In genomic region chr1:27741124-27741523, GRCh38 we compare ENCODE assay signal across 35 cellular contexts.
"Had no signal": no experiment of that assay in that cellular context is flagged by ENCODE, and none has a peak within 500 bp of the region (broad histone marks: within the 10 kb centered on the region; RNA-seq: fewer than 3 reads in every experiment).

No MANE protein-coding gene starts in this region.

- H3K27ac ChIP-seq: adrenal gland, ascending aorta, body of pancreas, brain microvascular endothelial cell, breast epithelium, cardiac muscle cell had no signal

- H3K27me3 ChIP-seq: adrenal gland, ascending aorta, body of pancreas, brain microvascular endothelial cell, breast epithelium, cardiac muscle cell had no signal

- ATAC-seq: activated naive CD4-positive, alpha-beta T cell treated with anti-CD3 and anti-CD28 coated beads, Interleukin-2, amount 50 U/mL, for 72 hours; activated naive CD8-positive, alpha-beta T cell treated with anti-CD3 and anti-CD28 coated beads, Interleukin-2, amount 50 U/mL, for 24 hours; activated T-cell treated with anti-CD3 and anti-CD28 coated beads, Interleukin-2, amount 50 U/mL, for 4 hours; activated T-cell treated with anti-CD3 and anti-CD28 coated beads, Interleukin-2, amount 50 U/mL, for 72 hours; activated T-helper 17 cell treated with anti-CD3 and anti-CD28 coated beads, Interleukin-2, amount 50 U/mL, for 72 hours; body of pancreas had no signal

- DNase-seq: activated effector memory CD4-positive, alpha-beta T cell treated with anti-CD3 and anti-CD28 coated beads, Interleukin-2, amount 50 U/mL, for 16 hours; activated effector memory CD4-positive, alpha-beta T cell treated with Interleukin-2 at 50 U/mL for 16 hours; activated gamma-delta T cell; activated gamma-delta T cell treated with Interleukin-2 at 50 U/mL for 16 hours; activated naive CD4-positive, alpha-beta T cell; activated naive CD4-positive, alpha-beta T cell treated with anti-CD3 and anti-CD28 coated beads for 36 hours; activated naive CD4-positive, alpha-beta T cell treated with anti-CD3 and anti-CD28 coated beads, Interleukin-2, amount 10 ng/mL, durations not matched to agents 7 days and 5 days; activated naive CD4-positive, alpha-beta T cell treated with anti-CD3 and anti-CD28 coated beads, Interleukin-2, amount 50 U/mL, for 16 hours; activated naive CD4-positive, alpha-beta T cell treated with Interleukin-2 at 50 U/mL for 16 hours; activated naive CD8-positive, alpha-beta T cell treated with anti-CD3 and anti-CD28 coated beads for 36 hours; activated naive CD8-positive, alpha-beta T cell treated with anti-CD3 and anti-CD28 coated beads, Interleukin-2, amount 10 ng/mL, durations not matched to agents 7 days and 5 days; activated naive CD8-positive, alpha-beta T cell treated with anti-CD3 and anti-CD28 coated beads, Interleukin-2, amount 50 U/mL, for 24 hours; activated T-cell treated with anti-CD3 and anti-CD28 coated beads for 4 hours; activated T-cell treated with anti-CD3 and anti-CD28 coated beads, Interleukin-2, amount 50 U/mL, for 1 hour; activated T-cell treated with anti-CD3 and anti-CD28 coated beads, Interleukin-2, amount 50 U/mL, for 24 hours; activated T-cell treated with anti-CD3 and anti-CD28 coated beads, Interleukin-2, amount 50 U/mL, for 4 hours; activated T-cell treated with anti-CD3 and anti-CD28 coated beads, Interleukin-2, amount 50 U/mL, for 48 hours; activated T-cell treated with anti-CD3 and anti-CD28 coated beads, Interleukin-2, amount 50 U/mL, for 72 hours; adrenal gland; amniotic stem cell; amygdala; anterior cingulate cortex; aorta; body of pancreas; brain microvascular endothelial cell; caudate nucleus; central memory CD4-positive, alpha-beta T cell; cerebellar nuclear complex had no signal

- H3K36me3 ChIP-seq: breast epithelium, cardiac muscle cell had no signal

- H3K4me1 ChIP-seq: adrenal gland, ascending aorta, body of pancreas, breast epithelium had no signal

- H3K4me3 ChIP-seq: adrenal gland, ascending aorta, body of pancreas, breast epithelium, cardiac muscle cell had no signal

- FAIRE-seq: astrocyte, bronchial epithelial cell had no signal

- H3K9me3 ChIP-seq: adrenal gland, ascending aorta, body of pancreas, breast epithelium had no signal
